Comparison of ENCODE assay signal across 8 cellular contexts in genomic region chr6:159981591-159982245, GRCh38. TPM values are rescaled to one million over a fixed set of nuclear protein-coding genes. Genes with fewer than 3 reads are reported as not detected.
DNase-seq lines count a peak whose midpoint lies in the region; ATAC-seq and TF ChIP-seq lines count a peak whose summit lies in the region.

No MANE protein-coding gene starts in this region.

- ATAC-seq in HG03571 (IDR thresholded peaks at IDR 0.05; ENCODE audit: unreplicated experiment) (peak; percentile 61), gastroesophageal sphincter (peak; percentile 38)

- TF ChIP-seq CTCF in GM20000 (IDR thresholded peaks at IDR 0.05; ENCODE audit: extremely low read depth, missing control alignments) (no peak), gastroesophageal sphincter (IDR thresholded peaks at IDR 0.05) (no peak)

- TF ChIP-seq POLR2A in gastroesophageal sphincter (IDR thresholded peaks at IDR 0.05): no peak

- H3K9me3 Mint-ChIP-seq in activated CD4-positive, alpha-beta T cell treated with anti-CD3 and anti-CD28 coated beads, Interleukin-2, amount 10 ng/mL, durations not matched to agents 7 days and 5 days: no peaks in the 10 kb centered on the region

- H3K36me3 Mint-ChIP-seq in activated CD4-positive, alpha-beta T cell treated with anti-CD3 and anti-CD28 coated beads, Interleukin-2, amount 10 ng/mL, durations not matched to agents 7 days and 5 days (ENCODE audit: low read depth): peaks cover 8% of the 10 kb centered on the region

- 19 to 26% methylated on average over 8 to 10 of the region's 12 CpGs for WGBS in gastroesophageal sphincter (ENCODE audit: low coverage in 1 of 2), 2 donors

- CTCF ChIA-PET in activated CD4-positive, alpha-beta T cell treated with anti-CD3 and anti-CD28 coated beads, Interleukin-2, amount 10 ng/mL, durations not matched to agents 7 days and 5 days (lab: Charles Lee): interaction anchor here (0.6 to 2.4 kb wide), 9 partner anchors 9 to 162 kb away, joined by 3 to 9 read pairs (median 3); no protein-coding TSS in a partner anchor

- peak overlapping the region; percentile 88 for H3K27ac Mint-ChIP-seq in activated CD4-positive, alpha-beta T cell treated with anti-CD3 and anti-CD28 coated beads, Interleukin-2, amount 10 ng/mL, durations not matched to agents 7 days and 5 days

- peak overlapping the region; percentile 54 for H3K4me3 Mint-ChIP-seq in activated CD4-positive, alpha-beta T cell treated with anti-CD3 and anti-CD28 coated beads, Interleukin-2, amount 10 ng/mL, durations not matched to agents 7 days and 5 days

- peak overlapping the region in 3 of 4 donors; percentile 18 to 73 (median 70) for H3K27ac ChIP-seq in gastroesophageal sphincter
- H3K27ac ChIP-seq in rectal smooth muscle tissue (ENCODE audit: low read depth, low read length): peak overlapping the region; percentile 25

- no peak for TF ChIP-seq EP300 in gastroesophageal sphincter (IDR thresholded peaks at IDR 0.05)

- H3K9me3 ChIP-seq in gastroesophageal sphincter: no peaks in the 10 kb centered on the region

- no peak overlapping the region for H3K9ac ChIP-seq in rectal smooth muscle tissue (ENCODE audit: low read length)

- peaks cover 88% of the 10 kb centered on the region for H3K4me1 Mint-ChIP-seq in activated CD4-positive, alpha-beta T cell treated with anti-CD3 and anti-CD28 coated beads, Interleukin-2, amount 10 ng/mL, durations not matched to agents 7 days and 5 days

- H3K4me1 ChIP-seq in gastroesophageal sphincter (peaks cover 11 to 97% (median 57%) of the 10 kb centered on the region in 3 donors), rectal smooth muscle tissue (ENCODE audit: control insufficient read depth, insufficient read depth, low read length) (peaks cover 8% of the 10 kb centered on the region)

- DNase-seq in GM03348 (ENCODE audit: low spot score): peak; percentile 31
- peak; percentile 73 for DNase-seq in GM20000 (ENCODE audit: low spot score)
- peak; percentile 56 for DNase-seq in activated CD4-positive, alpha-beta T cell treated with anti-CD3 and anti-CD28 coated beads, Interleukin-2, amount 10 ng/mL, durations not matched to agents 7 days and 5 days
- DNase-seq in NCI-H1417 treated with DMSO at 0.1 percent for 48 hours (lab: John Stamatoyannopoulos, UW): no peak
- no peak for DNase-seq in NCI-H2171 treated with DMSO at 0.1 percent for 48 hours (lab: John Stamatoyannopoulos, UW)

- H3K4me3 ChIP-seq in gastroesophageal sphincter (no peak overlapping the region), rectal smooth muscle tissue (ENCODE audit: low read length) (peak overlapping the region; percentile 9)

- H3K27me3 Mint-ChIP-seq in activated CD4-positive, alpha-beta T cell treated with anti-CD3 and anti-CD28 coated beads, Interleukin-2, amount 10 ng/mL, durations not matched to agents 7 days and 5 days: no peaks in the 10 kb centered on the region

- H3K27me3 ChIP-seq in gastroesophageal sphincter (no peaks in the 10 kb centered on the region), rectal smooth muscle tissue (ENCODE audit: control insufficient read depth, insufficient read depth, low read length) (no peaks in the 10 kb centered on the region)

- POLR2A ChIA-PET in activated CD4-positive, alpha-beta T cell treated with anti-CD3 and anti-CD28 coated beads, Interleukin-2, amount 10 ng/mL, durations not matched to agents 7 days and 5 days (lab: Charles Lee): no interaction called here

- H3K36me3 ChIP-seq in gastroesophageal sphincter (no peaks in the 10 kb centered on the region), rectal smooth muscle tissue (ENCODE audit: control insufficient read depth, insufficient read depth, low read length) (no peaks in the 10 kb centered on the region)

RNA-seq across cellular contexts. Expression of gene IGF2R, which starts 12.8 kb away (rescaled TPM):
- total RNA-seq in activated CD4-positive, alpha-beta T cell treated with anti-CD3 and anti-CD28 coated beads, Interleukin-2, amount 10 ng/mL, durations not matched to agents 7 days and 5 days: 10 to 100 TPM; 62.8 to 65.0 TPM
- total RNA-seq in gastroesophageal sphincter: 10 to 100 TPM; 47.9 to 81.3 (median 52.7) TPM

Comparison
In these comparisons a context has a peak if more than half of its experiments do, and no peak if none do; other contexts are left out.
1. DNase-seq: peak in GM03348 (single experiment), GM20000 (single experiment) and activated CD4-positive, alpha-beta T cell treated with anti-CD3 and anti-CD28 coated beads, Interleukin-2, amount 10 ng/mL, durations not matched to agents 7 days and 5 days (single experiment); none in NCI-H1417 treated with DMSO at 0.1 percent for 48 hours (single experiment) and NCI-H2171 treated with DMSO at 0.1 percent for 48 hours (single experiment).